1 cellular context compared by ENCODE assay signal in the genomic region with DNA sequence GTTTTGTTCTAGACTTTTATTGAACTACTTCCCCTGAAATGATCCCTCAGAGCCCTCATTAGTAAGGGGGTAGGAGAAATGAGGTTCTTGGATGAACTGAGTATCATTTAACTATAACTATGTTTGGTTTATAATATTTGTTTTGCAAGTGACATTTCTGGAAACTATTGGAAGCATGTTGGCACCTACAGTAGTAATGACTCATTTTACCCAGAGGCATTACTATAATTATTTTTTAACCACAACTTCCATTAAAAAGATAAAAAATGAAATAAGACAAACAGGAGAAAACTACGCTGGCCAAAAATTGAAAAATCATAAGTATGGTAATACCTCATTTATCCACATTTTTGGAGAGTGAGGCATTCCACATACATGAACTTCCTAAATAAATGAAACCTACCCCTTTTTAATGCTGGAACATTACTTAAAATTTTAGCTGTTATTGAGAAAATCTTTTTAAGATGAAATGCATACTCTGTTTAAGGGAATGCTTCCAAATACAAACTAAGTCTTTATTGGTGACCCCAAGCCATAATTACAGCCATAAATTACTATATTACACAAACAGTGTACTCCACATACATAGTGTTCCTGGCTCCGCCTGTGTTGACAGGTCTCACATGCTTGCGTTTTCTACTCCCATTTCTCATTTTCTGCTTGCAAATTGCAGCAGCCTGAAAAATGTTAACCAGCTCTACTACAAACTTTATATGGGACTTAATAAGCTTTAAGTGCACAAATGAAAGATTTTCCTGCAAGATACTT.
TF ChIP-seq lines count a peak whose summit lies in the region.

No MANE protein-coding gene starts in this region.

TF ChIP-seq in A549, 52 proteins besides CTCF, POLR2A, EP300 and RAD21 (continued from another document):
- TF ChIP-seq, protein P1, sequence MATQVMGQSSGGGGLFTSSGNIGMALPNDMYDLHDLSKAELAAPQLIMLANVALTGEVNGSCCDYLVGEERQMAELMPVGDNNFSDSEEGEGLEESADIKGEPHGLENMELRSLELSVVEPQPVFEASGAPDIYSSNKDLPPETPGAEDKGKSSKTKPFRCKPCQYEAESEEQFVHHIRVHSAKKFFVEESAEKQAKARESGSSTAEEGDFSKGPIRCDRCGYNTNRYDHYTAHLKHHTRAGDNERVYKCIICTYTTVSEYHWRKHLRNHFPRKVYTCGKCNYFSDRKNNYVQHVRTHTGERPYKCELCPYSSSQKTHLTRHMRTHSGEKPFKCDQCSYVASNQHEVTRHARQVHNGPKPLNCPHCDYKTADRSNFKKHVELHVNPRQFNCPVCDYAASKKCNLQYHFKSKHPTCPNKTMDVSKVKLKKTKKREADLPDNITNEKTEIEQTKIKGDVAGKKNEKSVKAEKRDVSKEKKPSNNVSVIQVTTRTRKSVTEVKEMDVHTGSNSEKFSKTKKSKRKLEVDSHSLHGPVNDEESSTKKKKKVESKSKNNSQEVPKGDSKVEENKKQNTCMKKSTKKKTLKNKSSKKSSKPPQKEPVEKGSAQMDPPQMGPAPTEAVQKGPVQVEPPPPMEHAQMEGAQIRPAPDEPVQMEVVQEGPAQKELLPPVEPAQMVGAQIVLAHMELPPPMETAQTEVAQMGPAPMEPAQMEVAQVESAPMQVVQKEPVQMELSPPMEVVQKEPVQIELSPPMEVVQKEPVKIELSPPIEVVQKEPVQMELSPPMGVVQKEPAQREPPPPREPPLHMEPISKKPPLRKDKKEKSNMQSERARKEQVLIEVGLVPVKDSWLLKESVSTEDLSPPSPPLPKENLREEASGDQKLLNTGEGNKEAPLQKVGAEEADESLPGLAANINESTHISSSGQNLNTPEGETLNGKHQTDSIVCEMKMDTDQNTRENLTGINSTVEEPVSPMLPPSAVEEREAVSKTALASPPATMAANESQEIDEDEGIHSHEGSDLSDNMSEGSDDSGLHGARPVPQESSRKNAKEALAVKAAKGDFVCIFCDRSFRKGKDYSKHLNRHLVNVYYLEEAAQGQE (IDR thresholded peaks at IDR 0.05) = no peak
- TF ChIP-seq FOXS1 (CRISPR knock-in tag; IDR thresholded peaks at IDR 0.05) (no peak), CHD4 (IDR thresholded peaks at IDR 0.05; ENCODE audit: borderline replicate concordance) (no peak), CHD2 (IDR thresholded peaks at IDR 0.05; ENCODE audit: low read length, partially characterized antibody) (no peak), MAZ (IDR thresholded peaks at IDR 0.05; ENCODE audit: borderline replicate concordance, low read depth, low read length) (no peak), HEYL (CRISPR knock-in tag; IDR thresholded peaks at IDR 0.05) (no peak), TP53 (CRISPR knock-in tag; IDR thresholded peaks at IDR 0.05) (no peak), RFX5 (IDR thresholded peaks at IDR 0.05) (no peak), HOXB13 (CRISPR knock-in tag; IDR thresholded peaks at IDR 0.05; ENCODE audit: low read depth) (no peak), SREBF2 (IDR thresholded peaks at IDR 0.05) (no peak), CBX8 (IDR thresholded peaks at IDR 0.05) (no peak)
- TF ChIP-seq, protein P2, sequence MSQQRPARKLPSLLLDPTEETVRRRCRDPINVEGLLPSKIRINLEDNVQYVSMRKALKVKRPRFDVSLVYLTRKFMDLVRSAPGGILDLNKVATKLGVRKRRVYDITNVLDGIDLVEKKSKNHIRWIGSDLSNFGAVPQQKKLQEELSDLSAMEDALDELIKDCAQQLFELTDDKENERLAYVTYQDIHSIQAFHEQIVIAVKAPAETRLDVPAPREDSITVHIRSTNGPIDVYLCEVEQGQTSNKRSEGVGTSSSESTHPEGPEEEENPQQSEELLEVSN (IDR thresholded peaks at IDR 0.05; ENCODE audit: borderline replicate concordance, low read depth) = no peak
- TF ChIP-seq, protein P3, sequence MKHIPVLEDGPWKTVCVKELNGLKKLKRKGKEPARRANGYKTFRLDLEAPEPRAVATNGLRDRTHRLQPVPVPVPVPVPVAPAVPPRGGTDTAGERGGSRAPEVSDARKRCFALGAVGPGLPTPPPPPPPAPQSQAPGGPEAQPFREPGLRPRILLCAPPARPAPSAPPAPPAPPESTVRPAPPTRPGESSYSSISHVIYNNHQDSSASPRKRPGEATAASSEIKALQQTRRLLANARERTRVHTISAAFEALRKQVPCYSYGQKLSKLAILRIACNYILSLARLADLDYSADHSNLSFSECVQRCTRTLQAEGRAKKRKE (CRISPR knock-in tag; IDR thresholded peaks at IDR 0.05; ENCODE audit: low read depth) = no peak
